ENCODE assay signal across 8 cellular contexts in the genomic region with DNA sequence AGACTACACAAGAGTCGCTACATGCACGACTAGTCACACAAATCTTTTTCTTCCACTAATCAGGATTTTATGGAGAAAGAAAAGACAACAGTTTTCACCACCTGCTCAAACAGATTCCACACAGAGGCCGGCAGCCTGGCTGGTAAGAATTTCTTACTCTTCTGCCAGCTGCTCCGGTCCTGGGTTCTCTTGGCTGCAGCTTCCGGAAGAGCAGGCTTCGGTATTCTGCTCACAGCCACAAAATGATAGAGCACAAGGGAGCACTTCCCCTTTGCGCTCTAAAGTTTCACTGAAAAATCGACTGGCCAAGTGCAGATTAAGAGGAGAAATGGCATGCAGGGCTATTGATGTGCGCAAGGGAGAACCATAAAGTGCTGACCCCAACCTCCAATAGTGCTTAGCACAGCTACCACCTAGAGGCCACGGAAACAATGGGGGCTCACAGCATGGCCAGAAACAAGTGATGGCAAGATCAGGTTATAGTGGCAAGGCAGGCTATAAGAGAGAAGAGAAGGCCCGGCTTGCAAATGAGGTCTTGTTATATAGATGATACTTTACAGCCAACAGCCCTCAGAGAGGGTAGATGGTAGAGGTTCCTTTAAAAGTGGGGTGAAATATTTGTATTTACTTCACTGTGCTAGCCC.
DNase-seq lines count a peak whose midpoint lies in the region; ATAC-seq and TF ChIP-seq lines count a peak whose summit lies in the region.
"Not testable (repeated sequence)": the region's sequence is repeated elsewhere in the genome, so short reads cannot be mapped to it uniquely, and the experiment has no call there.

No MANE protein-coding gene starts in this region.

- H3K27ac Mint-ChIP-seq in IgD-negative memory B cell (peak overlapping the region in 1 of 3 donors; percentile 89), immature natural killer cell (peak overlapping the region in 3 of 6 donors; percentile 40 to 81 (median 71))
- not testable (repeated sequence) for H3K27ac Mint-ChIP-seq in activated naive CD8-positive, alpha-beta T cell
- H3K27ac Mint-ChIP-seq in stimulated activated naive CD8-positive, alpha-beta T cell treated with anti-CD3 and anti-CD28 coated beads, Interleukin-15, amount 100 ng/mL, for 72 hours: peak overlapping the region in 1 of 2 donors; percentile 28

- peaks cover 8 to 21% (median 11%) of the 10 kb centered on the region in 3 donors for H3K4me1 Mint-ChIP-seq in IgD-negative memory B cell
- H3K4me1 Mint-ChIP-seq in activated naive CD8-positive, alpha-beta T cell (ENCODE audit: low read depth); stimulated activated naive CD8-positive, alpha-beta T cell treated with anti-CD3 and anti-CD28 coated beads, Interleukin-15, amount 100 ng/mL, for 72 hours: not testable (repeated sequence)
- H3K4me1 Mint-ChIP-seq in immature natural killer cell: peaks cover 7 to 11% of the 10 kb centered on the region in 2 donors

- H3K9me3 ChIP-seq in OCI-LY7 (ENCODE audit: low read length): not testable (repeated sequence)

- ATAC-seq in GM18498 (IDR thresholded peaks at IDR 0.05; ENCODE audit: unreplicated experiment) (peak; percentile 97), GM19468 (IDR thresholded peaks at IDR 0.05; ENCODE audit: extremely low read depth, unreplicated experiment) (peak; percentile 94), HG02943 (IDR thresholded peaks at IDR 0.05; ENCODE audit: low read depth, unreplicated experiment) (peak; percentile 88)
- ATAC-seq in stimulated activated naive CD8-positive, alpha-beta T cell treated with anti-CD3 and anti-CD28 coated beads, Interleukin-15, amount 100 ng/mL, for 72 hours: peak; percentile 64

- not testable (repeated sequence) for TF ChIP-seq CTCF in OCI-LY7 (conservative IDR thresholded peaks at IDR 0.05; ENCODE audit: low read length)

- H3K27ac ChIP-seq in OCI-LY7 (ENCODE audit: low read depth, low read length, poor library complexity, severe bottlenecking): peak overlapping the region; percentile 45

- H2AFZ ChIP-seq in OCI-LY7 (ENCODE audit: low read length): peak overlapping the region; percentile 86

- BruUV-seq in OCI-LY7 (replicated peaks; lab: Mats Ljungman, UMichigan): not testable (repeated sequence)

- not testable (repeated sequence) for H3K9me2 ChIP-seq in OCI-LY7 (ENCODE audit: insufficient read depth, low read length)

- H3K79me2 ChIP-seq in OCI-LY7 (ENCODE audit: insufficient read depth, low read depth, low read length): not testable (repeated sequence)

- intact Hi-C loops in OCI-LY7 (cut with micrococcal nuclease; ENCODE audit: unreplicated experiment): not testable (repeated sequence)

- H3K9me3 Mint-ChIP-seq in IgD-negative memory B cell; activated naive CD8-positive, alpha-beta T cell (ENCODE audit: low read depth); immature natural killer cell; stimulated activated naive CD8-positive, alpha-beta T cell treated with anti-CD3 and anti-CD28 coated beads, Interleukin-15, amount 100 ng/mL, for 72 hours: not testable (repeated sequence)

- H3K27me3 Mint-ChIP-seq in IgD-negative memory B cell; activated naive CD8-positive, alpha-beta T cell; immature natural killer cell (ENCODE audit: low read depth in 3 of 3): not testable (repeated sequence)
- H3K27me3 Mint-ChIP-seq in stimulated activated naive CD8-positive, alpha-beta T cell treated with anti-CD3 and anti-CD28 coated beads, Interleukin-15, amount 100 ng/mL, for 72 hours: peaks cover 18% of the 10 kb centered on the region

- H3K36me3 Mint-ChIP-seq in IgD-negative memory B cell; activated naive CD8-positive, alpha-beta T cell; immature natural killer cell: not testable (repeated sequence)

- peak overlapping the region; percentile 58 for H3K4me2 ChIP-seq in OCI-LY7 (ENCODE audit: low read length)

- POLR2A ChIA-PET in OCI-LY7 (lab: Charles Lee): not testable (repeated sequence)

- not testable (repeated sequence) for H3K4me1 ChIP-seq in OCI-LY7 (ENCODE audit: insufficient read depth, low read length, poor library complexity, severe bottlenecking)

- H3K4me3 Mint-ChIP-seq in IgD-negative memory B cell: peak overlapping the region in 3 of 4 donors; percentile 58 to 85 (median 85)
- peak overlapping the region; percentile 65 for H3K4me3 Mint-ChIP-seq in activated naive CD8-positive, alpha-beta T cell
- peak overlapping the region; percentile 16 to 84 (median 70) for H3K4me3 Mint-ChIP-seq in immature natural killer cell
- H3K4me3 Mint-ChIP-seq in stimulated activated naive CD8-positive, alpha-beta T cell treated with anti-CD3 and anti-CD28 coated beads, Interleukin-15, amount 100 ng/mL, for 72 hours: peak overlapping the region; percentile 16 to 59

- H3K36me3 ChIP-seq in OCI-LY7 (ENCODE audit: insufficient read depth, low read length): not testable (repeated sequence)

- not testable (repeated sequence) for H4K20me1 ChIP-seq in OCI-LY7 (ENCODE audit: insufficient read depth, low read length)

- DNase-seq in OCI-LY7 (ENCODE audit: low spot score): peak; percentile 59
- DNase-seq in immature natural killer cell: peak in 1 of 3 donors; percentile 19
- DNase-seq in stimulated activated naive CD8-positive, alpha-beta T cell treated with anti-CD3 and anti-CD28 coated beads, Interleukin-15, amount 100 ng/mL, for 72 hours: not testable (repeated sequence)

- not testable (repeated sequence) for H3K4me3 ChIP-seq in OCI-LY7 (ENCODE audit: low read depth, low read length, poor library complexity, severe bottlenecking)

- CTCF ChIA-PET in OCI-LY7 (lab: Charles Lee; ENCODE audit: unreplicated experiment): not testable (repeated sequence)
